16 cellular contexts compared by ENCODE assay signal in the genomic region with DNA sequence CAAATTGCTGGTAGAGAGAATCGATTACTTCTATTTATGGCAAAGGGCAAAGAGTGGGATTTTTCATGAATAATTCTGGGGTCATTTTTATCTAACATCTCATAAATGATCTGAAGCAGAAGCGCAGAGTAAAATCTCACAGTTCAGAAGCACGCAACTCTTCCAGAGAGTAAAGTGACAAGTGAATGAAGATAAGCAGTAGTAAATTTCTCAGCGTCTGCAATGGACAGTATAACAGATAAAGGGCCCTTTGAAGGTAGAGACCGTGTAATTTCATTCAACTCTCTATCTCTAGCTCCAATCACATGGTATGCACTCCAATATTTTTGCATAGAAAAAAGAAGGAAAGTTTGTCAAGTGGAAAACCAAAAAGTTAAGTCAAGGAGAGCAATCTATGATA.
DNase-seq lines count a peak whose midpoint lies in the region; ATAC-seq and TF ChIP-seq lines count a peak whose summit lies in the region.
"Had no signal": no experiment of that assay in that cellular context is flagged by ENCODE, and none has a peak within 500 bp of the region (broad histone marks: within the 10 kb centered on the region; RNA-seq: fewer than 3 reads in every experiment).

No MANE protein-coding gene starts in this region.

- no peaks in the 10 kb centered on the region for H3K79me2 ChIP-seq in hepatocyte

- H3K36me3 Mint-ChIP-seq in Caco-2 (ENCODE audit: insufficient read depth, unreplicated experiment) (no peaks in the 10 kb centered on the region), type B pancreatic cell (no peaks in the 10 kb centered on the region), MCF 10A (ENCODE audit: insufficient read depth, unreplicated experiment) (no peaks in the 10 kb centered on the region)
- no peaks in the 10 kb centered on the region for H3K36me3 Mint-ChIP-seq in activated CD4-positive, alpha-beta T cell treated with anti-CD3 and anti-CD28 coated beads for 36 hours (ENCODE audit: low read depth)
- H3K36me3 Mint-ChIP-seq: CD14-positive monocyte; CD4-positive, alpha-beta memory T cell had no signal

- POLR2A ChIA-PET in Caco-2 (lab: Charles Lee) = no interaction called here
- POLR2A ChIA-PET in activated CD4-positive, alpha-beta T cell treated with anti-CD3 and anti-CD28 coated beads for 36 hours (lab: Charles Lee) = no interaction called here
- POLR2A ChIA-PET in MCF 10A (lab: Yijun Ruan, JAX) = no interaction called here

- H3K36me3 ChIP-seq in Caco-2 (ENCODE audit: control insufficient read depth, insufficient read depth, low read length) (no peaks in the 10 kb centered on the region), hepatocyte (replicated peaks; ENCODE audit: insufficient read depth, low read depth) (no peaks in the 10 kb centered on the region)
- H3K36me3 ChIP-seq: BLaER1, HAP-1 had no signal

- H3K27ac ChIP-seq in hepatocyte = peak overlapping the region; percentile 9
- H3K27ac ChIP-seq: BLaER1 had no signal

- peak overlapping the region; percentile 49 for H3K4me2 ChIP-seq in hepatocyte
- H3K4me2 ChIP-seq: BLaER1 had no signal

- ATAC-seq in activated CD4-positive, alpha-beta T cell treated with anti-CD3 and anti-CD28 coated beads for 36 hours = no peak

- DNase-seq in Caco-2 = peak in 1 of 2 experiments; percentile 30
- DNase-seq in OCI-M1 (lab: John Stamatoyannopoulos, UW) = peak; percentile 66
- DNase-seq in hepatocyte (ENCODE audit: low spot score) = no peak
- DNase-seq in type B pancreatic cell (ENCODE audit: extremely low spot score, unreplicated experiment) = no peak
- DNase-seq in activated CD4-positive, alpha-beta T cell treated with anti-CD3 and anti-CD28 coated beads for 36 hours = no peak
- DNase-seq in NCI-H774 (lab: John Stamatoyannopoulos, UW) = no peak
- no peak for DNase-seq in MCF 10A (ENCODE audit: unreplicated experiment)
- DNase-seq: 8988T; Calu3; CD4-positive, alpha-beta memory T cell; DMS79 treated with DMSO at 0.1 percent for 48 hours; GF-D8; IMR-90 had no signal

- intact Hi-C loops in Caco-2 (cut with micrococcal nuclease; ENCODE audit: unreplicated experiment) (loop anchor here (1.0 kb wide), 1 partner anchor 17 kb away; no protein-coding TSS in a partner anchor), MCF 10A (cut with micrococcal nuclease) (no loop called here)
- intact Hi-C loops in activated CD4-positive, alpha-beta T cell treated with anti-CD3 and anti-CD28 coated beads for 36 hours (cut with DNase I, micrococcal nuclease) = no loop called here

- CTCF ChIA-PET in Caco-2 (lab: Charles Lee) (no interaction called here), MCF 10A (lab: Yijun Ruan, JAX) (interaction anchor here (0.6 kb wide), 1 partner anchor 941 kb away, joined by 3 read pairs; no protein-coding TSS in a partner anchor)
- CTCF ChIA-PET in activated CD4-positive, alpha-beta T cell treated with anti-CD3 and anti-CD28 coated beads for 36 hours (lab: Charles Lee) = no interaction called here

- H3K4me3 Mint-ChIP-seq in Caco-2 (ENCODE audit: unreplicated experiment) (peak overlapping the region; percentile 49), type B pancreatic cell (no peak overlapping the region), MCF 10A (ENCODE audit: unreplicated experiment) (no peak overlapping the region)
- no peak overlapping the region for H3K4me3 Mint-ChIP-seq in activated CD4-positive, alpha-beta T cell treated with anti-CD3 and anti-CD28 coated beads for 36 hours
- H3K4me3 Mint-ChIP-seq: CD14-positive monocyte; CD4-positive, alpha-beta memory T cell had no signal

- no peaks in the 10 kb centered on the region for H3K27me3 ChIP-seq in Caco-2 (replicated peaks; ENCODE audit: control insufficient read depth, insufficient read depth, low read length)
- H3K27me3 ChIP-seq in hepatocyte = no peaks in the 10 kb centered on the region
- H3K27me3 ChIP-seq: BLaER1 had no signal

- BruUV-seq in Caco-2 (replicated peaks; lab: Mats Ljungman, UMichigan) = no TSS peak
- no TSS peak for BruUV-seq in MCF 10A (replicated peaks; lab: Mats Ljungman, UMichigan)

- no peak for TF ChIP-seq CTCF in Caco-2 (IDR thresholded peaks at IDR 0.05; ENCODE audit: insufficient read depth in 1 of 2, low read depth in 1 of 2, low read length in 1 of 2, severe bottlenecking in 1 of 2, unreplicated experiment in 1 of 2)
- TF ChIP-seq CTCF in hepatocyte (IDR thresholded peaks at IDR 0.05; ENCODE audit: poor library complexity) = no peak
- no peak for TF ChIP-seq CTCF in type B pancreatic cell (conservative IDR thresholded peaks at IDR 0.05)
- TF ChIP-seq CTCF in MCF 10A (IDR thresholded peaks at IDR 0.05; ENCODE audit: unreplicated experiment) = no peak

- H3K27me3 Mint-ChIP-seq in Caco-2 (ENCODE audit: insufficient read depth, unreplicated experiment) (no peaks in the 10 kb centered on the region), type B pancreatic cell (no peaks in the 10 kb centered on the region), MCF 10A (ENCODE audit: insufficient read depth, unreplicated experiment) (no peaks in the 10 kb centered on the region)
- H3K27me3 Mint-ChIP-seq in activated CD4-positive, alpha-beta T cell treated with anti-CD3 and anti-CD28 coated beads for 36 hours = peaks cover 9% of the 10 kb centered on the region
- H3K27me3 Mint-ChIP-seq: CD4-positive, alpha-beta memory T cell had no signal

- H3K9me3 ChIP-seq in Caco-2 (no peaks in the 10 kb centered on the region), hepatocyte (ENCODE audit: low read depth) (no peaks in the 10 kb centered on the region)
- H3K9me3 ChIP-seq: BLaER1, HAP-1 had no signal

- H3K4me1 Mint-ChIP-seq in Caco-2 (ENCODE audit: low read depth, unreplicated experiment) = peaks cover 27% of the 10 kb centered on the region
- H3K4me1 Mint-ChIP-seq in type B pancreatic cell (ENCODE audit: unreplicated experiment) = peaks cover 3% of the 10 kb centered on the region
- H3K4me1 Mint-ChIP-seq in activated CD4-positive, alpha-beta T cell treated with anti-CD3 and anti-CD28 coated beads for 36 hours = no peaks in the 10 kb centered on the region
- no peaks in the 10 kb centered on the region for H3K4me1 Mint-ChIP-seq in MCF 10A (ENCODE audit: insufficient read depth, unreplicated experiment)
- H3K4me1 Mint-ChIP-seq: CD14-positive monocyte; CD4-positive, alpha-beta memory T cell had no signal

- no peaks in the 10 kb centered on the region for H3K9me2 ChIP-seq in hepatocyte (replicated peaks; ENCODE audit: insufficient read depth)

- H3K4me1 ChIP-seq in Caco-2 (peaks cover 36% of the 10 kb centered on the region), hepatocyte (ENCODE audit: insufficient read depth) (peaks cover 10% of the 10 kb centered on the region)
- H3K4me1 ChIP-seq: BLaER1 had no signal

- peaks cover 24% of the 10 kb centered on the region for H3K9me3 Mint-ChIP-seq in Caco-2 (ENCODE audit: unreplicated experiment)
- H3K9me3 Mint-ChIP-seq in type B pancreatic cell = peaks cover 8% of the 10 kb centered on the region
- no peaks in the 10 kb centered on the region for H3K9me3 Mint-ChIP-seq in activated CD4-positive, alpha-beta T cell treated with anti-CD3 and anti-CD28 coated beads for 36 hours (ENCODE audit: low read depth)
- H3K9me3 Mint-ChIP-seq in MCF 10A (ENCODE audit: unreplicated experiment) = no peaks in the 10 kb centered on the region
- H3K9me3 Mint-ChIP-seq: CD4-positive, alpha-beta memory T cell had no signal

- H3K4me3 ChIP-seq in Caco-2 (ENCODE audit: low read depth, low read length) (no peak overlapping the region), hepatocyte (no peak overlapping the region)
- H3K4me3 ChIP-seq: BLaER1, HAP-1 had no signal

- H4K20me1 ChIP-seq in hepatocyte (ENCODE audit: insufficient read depth, poor library complexity, severe bottlenecking) = no peaks in the 10 kb centered on the region
- H4K20me1 ChIP-seq: BLaER1 had no signal

- H3K27ac Mint-ChIP-seq in Caco-2 (ENCODE audit: unreplicated experiment) = peak overlapping the region; percentile 61
- H3K27ac Mint-ChIP-seq in type B pancreatic cell = peak overlapping the region; percentile 10
- H3K27ac Mint-ChIP-seq in activated CD4-positive, alpha-beta T cell treated with anti-CD3 and anti-CD28 coated beads for 36 hours = no peak overlapping the region
- H3K27ac Mint-ChIP-seq in MCF 10A (ENCODE audit: low read depth, unreplicated experiment) = no peak overlapping the region
- H3K27ac Mint-ChIP-seq: CD14-positive monocyte; CD4-positive, alpha-beta memory T cell had no signal

- 16% methylated on average over 5 of the region's 5 CpGs for WGBS in hepatocyte (ENCODE audit: low lambda C conversion rate, missing lambda C conversion rate)

- H2AFZ ChIP-seq in hepatocyte = no peak overlapping the region

Comparison
In these comparisons a context has a peak if more than half of its experiments do, and no peak if none do; other contexts are left out.
1. H3K27ac Mint-ChIP-seq: peak in Caco-2 (single experiment) and type B pancreatic cell (single experiment); none in activated CD4-positive, alpha-beta T cell treated with anti-CD3 and anti-CD28 coated beads for 36 hours (single experiment) and MCF 10A (single experiment).